In genomic region chr6:14428269-14428668, GRCh38 we compare ENCODE assay signal across 32 cellular contexts.
"Had no signal": no experiment of that assay in that cellular context is flagged by ENCODE, and none has a peak within 500 bp of the region (broad histone marks: within the 10 kb centered on the region; RNA-seq: fewer than 3 reads in every experiment).

No MANE protein-coding gene starts in this region.

- H3K27me3 ChIP-seq: brain microvascular endothelial cell, esophagus squamous epithelium, gastroesophageal sphincter, heart right ventricle had no signal

- H3K36me3 ChIP-seq: brain microvascular endothelial cell, esophagus squamous epithelium, gastroesophageal sphincter, heart right ventricle had no signal

- H3K27ac ChIP-seq: brain microvascular endothelial cell, coronary artery, dorsolateral prefrontal cortex, epithelial cell of prostate, esophagus squamous epithelium, gastroesophageal sphincter, heart right ventricle had no signal

- DNase-seq: activated CD4-positive, alpha-beta T cell treated with anti-CD3 and anti-CD28 coated beads for 48 hours; activated CD4-positive, alpha-beta T cell treated with anti-CD3 and anti-CD28 coated beads, Interleukin-2, amount 50 U/mL, for 1 hour; activated CD4-positive, alpha-beta T cell treated with anti-CD3 and anti-CD28 coated beads, Interleukin-2, amount 50 U/mL, for 48 hours; activated CD8-positive, alpha-beta memory T cell treated with anti-CD3 and anti-CD28 coated beads for 24 hours; activated CD8-positive, alpha-beta T cell treated with anti-CD3 and anti-CD28 coated beads for 36 hours; activated effector memory CD4-positive, alpha-beta T cell treated with Interleukin-2 at 50 U/mL for 16 hours; activated gamma-delta T cell treated with Interleukin-2 at 50 U/mL for 16 hours; activated naive CD4-positive, alpha-beta T cell treated with anti-CD3 and anti-CD28 coated beads, Interleukin-2, amount 50 U/mL, for 16 hours; activated naive CD4-positive, alpha-beta T cell treated with Interleukin-2 at 50 U/mL for 16 hours; activated T-cell treated with anti-CD3 and anti-CD28 coated beads, Interleukin-2, amount 50 U/mL, for 4 hours; amniotic stem cell; anterior cingulate cortex; brain microvascular endothelial cell; dorsolateral prefrontal cortex; effector CD4-positive, alpha-beta T cell; esophagus squamous epithelium; foreskin melanocyte; heart right ventricle; T-helper 2 cell had no signal

- FAIRE-seq: astrocyte, bronchial epithelial cell, endometrium, endothelial cell of umbilical vein had no signal

- ATAC-seq: activated CD4-positive, CD25-positive, alpha-beta regulatory T cell treated with anti-CD3 and anti-CD28 coated beads, Interleukin-2, amount 50 U/mL, for 24 hours; activated CD8-positive, alpha-beta T cell treated with anti-CD3 and anti-CD28 coated beads for 36 hours; activated T-cell treated with anti-CD3 and anti-CD28 coated beads, Interleukin-2, amount 50 U/mL, for 4 hours; activated T-helper 17 cell treated with anti-CD3 and anti-CD28 coated beads, Interleukin-2, amount 50 U/mL, for 72 hours; gastroesophageal sphincter; heart right ventricle had no signal

- H3K27me3 Mint-ChIP-seq: activated CD8-positive, alpha-beta T cell treated with anti-CD3 and anti-CD28 coated beads for 36 hours; activated naive CD8-positive, alpha-beta T cell; activated T-helper 17 cell treated with anti-CD3 and anti-CD28 coated beads, Interleukin-2, amount 50 U/mL, for 72 hours; dendritic cell treated with granulocyte-macrophage colony-stimulating factor and Interleukin-4, amounts not matched to agents 40 ng/mL and 50 ng/mL, for 4 days had no signal

- H3K4me1 Mint-ChIP-seq: central memory CD8-positive, alpha-beta T cell had no signal

- H3K9me3 Mint-ChIP-seq: activated CD8-positive, alpha-beta T cell treated with anti-CD3 and anti-CD28 coated beads for 36 hours; activated T-cell treated with anti-CD3 and anti-CD28 coated beads, Interleukin-2, amount 50 U/mL, for 4 hours; activated T-helper 17 cell treated with anti-CD3 and anti-CD28 coated beads, Interleukin-2, amount 50 U/mL, for 72 hours; central memory CD8-positive, alpha-beta T cell; dendritic cell treated with granulocyte-macrophage colony-stimulating factor and Interleukin-4, amounts not matched to agents 40 ng/mL and 50 ng/mL, for 4 days had no signal

- H3K4me1 ChIP-seq: esophagus squamous epithelium had no signal

- H3K4me3 Mint-ChIP-seq: activated CD8-positive, alpha-beta T cell treated with anti-CD3 and anti-CD28 coated beads for 36 hours; activated naive CD8-positive, alpha-beta T cell; activated T-cell treated with anti-CD3 and anti-CD28 coated beads, Interleukin-2, amount 50 U/mL, for 4 hours; activated T-helper 17 cell treated with anti-CD3 and anti-CD28 coated beads, Interleukin-2, amount 50 U/mL, for 72 hours; central memory CD8-positive, alpha-beta T cell; dendritic cell treated with granulocyte-macrophage colony-stimulating factor and Interleukin-4, amounts not matched to agents 40 ng/mL and 50 ng/mL, for 4 days; WTC11 had no signal

- H3K9me3 ChIP-seq: esophagus squamous epithelium, gastroesophageal sphincter, heart right ventricle had no signal

- H3K4me3 ChIP-seq: coronary artery, dorsolateral prefrontal cortex, esophagus squamous epithelium, gastroesophageal sphincter, heart right ventricle had no signal

- H3K27ac Mint-ChIP-seq: activated CD8-positive, alpha-beta T cell treated with anti-CD3 and anti-CD28 coated beads for 36 hours; activated naive CD8-positive, alpha-beta T cell; activated T-helper 17 cell treated with anti-CD3 and anti-CD28 coated beads, Interleukin-2, amount 50 U/mL, for 72 hours; dendritic cell treated with granulocyte-macrophage colony-stimulating factor and Interleukin-4, amounts not matched to agents 40 ng/mL and 50 ng/mL, for 4 days had no signal

- H3K36me3 Mint-ChIP-seq: activated naive CD8-positive, alpha-beta T cell; WTC11 had no signal
